Comparison of ENCODE assay signal across 8 cellular contexts in the genomic region with DNA sequence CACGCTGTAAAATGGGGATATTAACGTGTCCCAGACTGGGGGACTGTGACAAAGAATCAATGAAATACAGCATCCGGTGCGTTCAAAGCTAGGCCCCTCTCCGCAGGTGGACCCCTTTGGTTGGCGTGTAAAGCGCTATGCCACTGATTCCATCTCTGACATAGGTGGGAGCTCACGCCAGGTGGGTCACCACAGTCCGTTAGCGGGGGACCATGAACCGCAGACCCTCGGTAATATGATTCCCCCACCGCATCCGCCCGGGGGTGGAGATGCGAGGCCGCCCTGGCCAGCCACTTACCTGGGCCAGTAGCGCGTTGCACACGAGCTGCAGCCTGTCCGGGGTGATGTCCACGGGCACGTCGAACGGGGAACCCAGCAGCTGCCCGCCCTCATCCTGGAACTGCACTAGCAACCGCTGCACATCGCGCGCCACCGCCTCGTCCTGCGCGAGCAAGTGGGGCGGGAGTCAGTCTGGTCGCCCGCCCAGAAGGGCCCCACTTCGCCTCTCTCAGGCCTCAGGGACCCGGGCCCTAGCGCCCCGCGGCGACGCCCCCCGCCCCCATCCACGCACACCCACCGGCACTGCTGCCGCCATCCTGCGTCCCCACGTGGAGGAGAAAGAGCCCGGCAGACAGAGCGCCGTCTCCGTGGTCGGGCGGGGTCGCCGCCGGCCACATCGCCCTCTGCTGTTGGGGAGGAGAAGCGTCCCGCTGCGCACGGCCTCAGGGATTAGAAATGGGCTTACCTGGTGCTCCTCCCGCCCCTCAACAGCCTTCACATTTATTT. TPM values are rescaled to one million over a fixed set of nuclear protein-coding genes. Genes with fewer than 3 reads are reported as not detected.
DNase-seq lines count a peak whose midpoint lies in the region; ATAC-seq, FAIRE-seq and TF ChIP-seq lines count a peak whose summit lies in the region.

A gene (minus strand): TSS at position 623 of the 786 bp plus-strand sequence. CDS start 28 bp downstream, at position 595.

- H3K36me3 ChIP-seq in bronchial epithelial cell (ENCODE audit: control insufficient read depth, insufficient read depth, low read length) = peaks cover 18% of the 10 kb centered on the region

- no peaks in the 10 kb centered on the region; the same call in 1 of the 2 replicates for H3K27me3 Mint-ChIP-seq in WTC11 (ENCODE audit: low read depth)
- H3K27me3 Mint-ChIP-seq in immature natural killer cell (ENCODE audit: low read depth in 3 of 3) = peaks cover 0 to 9% (median 5%) of the 10 kb centered on the region in 3 donors

- no peak for FAIRE-seq in bronchial epithelial cell (lab: Jason Lieb, UNC)

- peaks cover 25% of the 10 kb centered on the region for H3K36me3 Mint-ChIP-seq in WTC11
- H3K36me3 Mint-ChIP-seq in immature natural killer cell = peaks cover 0 to 8% (median 0%) of the 10 kb centered on the region in 3 donors

- TF ChIP-seq CTCF in WTC11 (IDR thresholded peaks at IDR 0.05) (peak; percentile 71), bronchial epithelial cell (IDR thresholded peaks at IDR 0.05; ENCODE audit: insufficient read depth, low read length, severe bottlenecking) (peak; percentile 96)

- peak; percentile 81 for ATAC-seq in HG03064 (IDR thresholded peaks at IDR 0.05; ENCODE audit: low read depth, unreplicated experiment)
- ATAC-seq in WTC11 = peak; percentile 90

- no peaks in the 10 kb centered on the region for H3K27me3 ChIP-seq in bronchial epithelial cell (ENCODE audit: control insufficient read depth, insufficient read depth, low read length)

- peak; percentile 81 for DNase-seq in NK-92 treated with Interleukin-12 subunit alpha and Interleukin-12 subunit beta, amount 100 ng/mL, for 24 hours (lab: John Stamatoyannopoulos, UW)
- DNase-seq in NK-92 (lab: John Stamatoyannopoulos, UW; ENCODE audit: unreplicated experiment) = no peak
- DNase-seq in NCI-H2196 (lab: John Stamatoyannopoulos, UW; ENCODE audit: unreplicated experiment) = peak; percentile 57
- DNase-seq in WTC11 (ENCODE audit: low spot score) = peak; percentile 89
- DNase-seq in bronchial epithelial cell (ENCODE audit: low read depth) = peak; percentile 47
- peak; percentile 81 to 85 (median 84) for DNase-seq in immature natural killer cell
- DNase-seq in smooth muscle cell of the brain vasculature (ENCODE audit: low read depth, low spot score) = peak; percentile 47

- H3K4me1 Mint-ChIP-seq in WTC11 = peaks cover 8% of the 10 kb centered on the region
- peaks cover 17 to 25% of the 10 kb centered on the region in 2 donors for H3K4me1 Mint-ChIP-seq in immature natural killer cell

- POLR2A ChIA-PET in WTC11 (lab: Charles Lee) = interaction anchor here (0.7 kb wide), 2 partner anchors 19 to 968 kb away, joined by 4 to 5 read pairs; no protein-coding TSS in a partner anchor

- H3K9me3 Mint-ChIP-seq in WTC11 = no peaks in the 10 kb centered on the region
- no peaks in the 10 kb centered on the region for H3K9me3 Mint-ChIP-seq in immature natural killer cell

- no peak within 1 kb of the TSS for H3K27ac Mint-ChIP-seq in WTC11
- H3K27ac Mint-ChIP-seq in immature natural killer cell = peak within 1 kb of the TSS; percentile 31 to 69 (median 52)

- CTCF ChIA-PET in WTC11 (lab: Charles Lee) = interaction anchor here (0.6 to 1.5 kb wide), 7 partner anchors 9 to 392 kb away, joined by 3 to 13 read pairs (median 3); no protein-coding TSS in a partner anchor

- H3K4me3 ChIP-seq in bronchial epithelial cell (ENCODE audit: low read depth, low read length) = peak within 1 kb of the TSS; percentile 99

- H3K4me3 Mint-ChIP-seq in WTC11 (peak within 1 kb of the TSS; percentile 81), immature natural killer cell (peak within 1 kb of the TSS; percentile 74 to 86 (median 84))

TF ChIP-seq in WTC11, 78 proteins besides CTCF, POLR2A, EP300 and RAD21 (continues in another document):
- TF ChIP-seq, protein P1, sequence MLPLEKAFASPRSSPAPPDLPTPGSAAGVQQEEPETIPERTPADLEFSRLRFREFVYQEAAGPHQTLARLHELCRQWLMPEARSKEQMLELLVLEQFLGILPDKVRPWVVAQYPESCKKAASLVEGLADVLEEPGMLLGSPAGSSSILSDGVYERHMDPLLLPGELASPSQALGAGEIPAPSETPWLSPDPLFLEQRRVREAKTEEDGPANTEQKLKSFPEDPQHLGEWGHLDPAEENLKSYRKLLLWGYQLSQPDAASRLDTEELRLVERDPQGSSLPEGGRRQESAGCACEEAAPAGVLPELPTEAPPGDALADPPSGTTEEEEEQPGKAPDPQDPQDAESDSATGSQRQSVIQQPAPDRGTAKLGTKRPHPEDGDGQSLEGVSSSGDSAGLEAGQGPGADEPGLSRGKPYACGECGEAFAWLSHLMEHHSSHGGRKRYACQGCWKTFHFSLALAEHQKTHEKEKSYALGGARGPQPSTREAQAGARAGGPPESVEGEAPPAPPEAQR (CRISPR knock-in tag; IDR thresholded peaks at IDR 0.05) = no peak
- TF ChIP-seq, protein P2, sequence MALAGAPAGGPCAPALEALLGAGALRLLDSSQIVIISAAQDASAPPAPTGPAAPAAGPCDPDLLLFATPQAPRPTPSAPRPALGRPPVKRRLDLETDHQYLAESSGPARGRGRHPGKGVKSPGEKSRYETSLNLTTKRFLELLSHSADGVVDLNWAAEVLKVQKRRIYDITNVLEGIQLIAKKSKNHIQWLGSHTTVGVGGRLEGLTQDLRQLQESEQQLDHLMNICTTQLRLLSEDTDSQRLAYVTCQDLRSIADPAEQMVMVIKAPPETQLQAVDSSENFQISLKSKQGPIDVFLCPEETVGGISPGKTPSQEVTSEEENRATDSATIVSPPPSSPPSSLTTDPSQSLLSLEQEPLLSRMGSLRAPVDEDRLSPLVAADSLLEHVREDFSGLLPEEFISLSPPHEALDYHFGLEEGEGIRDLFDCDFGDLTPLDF (CRISPR knock-in tag; IDR thresholded peaks at IDR 0.05) = 0 out of 2 replicates have a peak, but pooled peaks have one; percentile 72
- TF ChIP-seq FOXJ3 (CRISPR knock-in tag; IDR thresholded peaks at IDR 0.05; ENCODE audit: borderline replicate concordance) = no peak
- TF ChIP-seq, protein P3, sequence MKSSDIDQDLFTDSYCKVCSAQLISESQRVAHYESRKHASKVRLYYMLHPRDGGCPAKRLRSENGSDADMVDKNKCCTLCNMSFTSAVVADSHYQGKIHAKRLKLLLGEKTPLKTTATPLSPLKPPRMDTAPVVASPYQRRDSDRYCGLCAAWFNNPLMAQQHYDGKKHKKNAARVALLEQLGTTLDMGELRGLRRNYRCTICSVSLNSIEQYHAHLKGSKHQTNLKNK (CRISPR knock-in tag; IDR thresholded peaks at IDR 0.05) = no peak
- TF ChIP-seq HMGA2 (CRISPR knock-in tag; IDR thresholded peaks at IDR 0.05) = no peak
- peak; percentile 82; the same call in 1 of the 2 replicates for TF ChIP-seq ZBTB21 (CRISPR knock-in tag; IDR thresholded peaks at IDR 0.05; ENCODE audit: borderline replicate concordance)
- no peak for TF ChIP-seq PRRX2 (CRISPR knock-in tag; IDR thresholded peaks at IDR 0.05)
- TF ChIP-seq, protein P4, sequence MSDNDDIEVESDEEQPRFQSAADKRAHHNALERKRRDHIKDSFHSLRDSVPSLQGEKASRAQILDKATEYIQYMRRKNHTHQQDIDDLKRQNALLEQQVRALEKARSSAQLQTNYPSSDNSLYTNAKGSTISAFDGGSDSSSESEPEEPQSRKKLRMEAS (CRISPR knock-in tag; IDR thresholded peaks at IDR 0.05) = peak; percentile 99
- TF ChIP-seq GRHL2 (CRISPR knock-in tag; IDR thresholded peaks at IDR 0.05; ENCODE audit: insufficient replicate concordance, severe bottlenecking) = no peak
- TF ChIP-seq, protein P5, sequence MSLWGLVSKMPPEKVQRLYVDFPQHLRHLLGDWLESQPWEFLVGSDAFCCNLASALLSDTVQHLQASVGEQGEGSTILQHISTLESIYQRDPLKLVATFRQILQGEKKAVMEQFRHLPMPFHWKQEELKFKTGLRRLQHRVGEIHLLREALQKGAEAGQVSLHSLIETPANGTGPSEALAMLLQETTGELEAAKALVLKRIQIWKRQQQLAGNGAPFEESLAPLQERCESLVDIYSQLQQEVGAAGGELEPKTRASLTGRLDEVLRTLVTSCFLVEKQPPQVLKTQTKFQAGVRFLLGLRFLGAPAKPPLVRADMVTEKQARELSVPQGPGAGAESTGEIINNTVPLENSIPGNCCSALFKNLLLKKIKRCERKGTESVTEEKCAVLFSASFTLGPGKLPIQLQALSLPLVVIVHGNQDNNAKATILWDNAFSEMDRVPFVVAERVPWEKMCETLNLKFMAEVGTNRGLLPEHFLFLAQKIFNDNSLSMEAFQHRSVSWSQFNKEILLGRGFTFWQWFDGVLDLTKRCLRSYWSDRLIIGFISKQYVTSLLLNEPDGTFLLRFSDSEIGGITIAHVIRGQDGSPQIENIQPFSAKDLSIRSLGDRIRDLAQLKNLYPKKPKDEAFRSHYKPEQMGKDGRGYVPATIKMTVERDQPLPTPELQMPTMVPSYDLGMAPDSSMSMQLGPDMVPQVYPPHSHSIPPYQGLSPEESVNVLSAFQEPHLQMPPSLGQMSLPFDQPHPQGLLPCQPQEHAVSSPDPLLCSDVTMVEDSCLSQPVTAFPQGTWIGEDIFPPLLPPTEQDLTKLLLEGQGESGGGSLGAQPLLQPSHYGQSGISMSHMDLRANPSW (CRISPR knock-in tag; conservative IDR thresholded peaks at IDR 0.05; ENCODE audit: low read depth) = no peak
- TF ChIP-seq, protein P6, sequence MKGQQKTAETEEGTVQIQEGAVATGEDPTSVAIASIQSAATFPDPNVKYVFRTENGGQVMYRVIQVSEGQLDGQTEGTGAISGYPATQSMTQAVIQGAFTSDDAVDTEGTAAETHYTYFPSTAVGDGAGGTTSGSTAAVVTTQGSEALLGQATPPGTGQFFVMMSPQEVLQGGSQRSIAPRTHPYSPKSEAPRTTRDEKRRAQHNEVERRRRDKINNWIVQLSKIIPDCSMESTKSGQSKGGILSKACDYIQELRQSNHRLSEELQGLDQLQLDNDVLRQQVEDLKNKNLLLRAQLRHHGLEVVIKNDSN (CRISPR knock-in tag; IDR thresholded peaks at IDR 0.05) = peak; percentile 86
- TF ChIP-seq TEAD4 (CRISPR knock-in tag; IDR thresholded peaks at IDR 0.05) = peak; percentile 20; the same call in 1 of the 2 replicates

RNA-seq across cellular contexts. Expression of the gene that starts here (rescaled TPM):
- total RNA-seq in WTC11 (2021) (44.7 to 52.2 TPM (median 51.0 TPM) in 3 replicates), bronchial epithelial cell (10.2 and 32.4 TPM in 2 replicates)
- polyA plus RNA-seq in immature natural killer cell = 1 to 10 TPM; 2.1 to 4.7 (median 3.3) TPM
